Comparison of ENCODE assay signal across 8 cellular contexts in the genomic region with DNA sequence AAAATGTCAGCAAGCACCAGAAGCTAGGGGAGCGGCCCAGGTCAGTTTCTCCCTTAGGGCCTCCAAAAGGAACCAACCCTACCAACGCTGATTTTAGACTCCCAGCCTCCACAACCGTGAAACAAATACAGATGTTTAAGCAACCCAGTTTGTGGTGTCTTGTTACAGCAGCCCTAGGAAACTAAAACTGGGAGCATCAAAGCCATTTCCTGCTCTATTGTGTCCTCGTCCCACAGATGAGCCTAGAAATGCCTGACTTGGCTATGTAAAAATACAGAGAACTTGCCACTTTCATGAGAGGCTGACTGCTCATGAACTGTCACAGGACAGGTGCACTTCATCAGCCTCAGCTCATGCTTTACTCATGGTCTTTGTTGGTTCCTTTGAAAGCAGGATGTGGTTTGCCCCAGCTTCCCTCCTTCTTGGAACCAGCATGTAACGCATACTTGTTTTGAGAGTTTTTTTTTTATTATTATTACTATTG.
A peak's percentile ranks its signal among the peaks of the same experiment; 100 is the strongest.
DNase-seq lines count a peak whose midpoint lies in the region; ATAC-seq and TF ChIP-seq lines count a peak whose summit lies in the region.

No MANE protein-coding gene starts in this region.

- no TSS peak for BruUV-seq in Calu3 (replicated peaks; lab: Mats Ljungman, UMichigan)

- H3K4me3 Mint-ChIP-seq in endothelial cell (ENCODE audit: unreplicated experiment), result no peak overlapping the region
- H3K4me3 Mint-ChIP-seq in Calu3 (ENCODE audit: low read depth, unreplicated experiment), result no peak overlapping the region

- peak; percentile 88 for ATAC-seq in GM21515 (IDR thresholded peaks at IDR 0.05; ENCODE audit: unreplicated experiment)

- CTCF ChIA-PET in Calu3 (lab: Charles Lee), result no interaction called here

- intact Hi-C loops in Calu3 (cut with micrococcal nuclease; ENCODE audit: unreplicated experiment), result no loop called here

- H3K9me3 Mint-ChIP-seq in endothelial cell (ENCODE audit: unreplicated experiment) (no peaks in the 10 kb centered on the region), Calu3 (ENCODE audit: low read depth, unreplicated experiment) (no peaks in the 10 kb centered on the region)

- H3K36me3 Mint-ChIP-seq in endothelial cell (ENCODE audit: low read depth, unreplicated experiment) (no peaks in the 10 kb centered on the region), Calu3 (ENCODE audit: insufficient read depth, unreplicated experiment) (peaks cover 6% of the 10 kb centered on the region)

- peak overlapping the region; percentile 75 for H3K27ac Mint-ChIP-seq in endothelial cell (ENCODE audit: unreplicated experiment)
- H3K27ac Mint-ChIP-seq in Calu3 (ENCODE audit: unreplicated experiment), result no peak overlapping the region

- H3K27me3 Mint-ChIP-seq in endothelial cell (ENCODE audit: unreplicated experiment) (no peaks in the 10 kb centered on the region), Calu3 (ENCODE audit: unreplicated experiment) (no peaks in the 10 kb centered on the region)

- DNase-seq in EH (ENCODE audit: low read depth), result peak; percentile 85
- peak; percentile 100 for DNase-seq in Jurkat, Clone E6-1 (ENCODE audit: low read depth, low spot score)
- DNase-seq in activated CD4-positive, alpha-beta T cell treated with anti-CD3 and anti-CD28 coated beads for 1 hour, result peak; percentile 58
- DNase-seq in endothelial cell (ENCODE audit: low spot score), result no peak
- DNase-seq in stimulated activated CD4-positive, alpha-beta T cell treated with anti-CD3 and anti-CD28 coated beads, Interleukin-15, amount 100 ng/mL, for 1 hour (ENCODE audit: low read depth in 1 of 2, low spot score in 1 of 2), result peak; percentile 27 to 48
- no peak for DNase-seq in DMS 273 treated with DMSO at 0.1 percent for 48 hours (lab: John Stamatoyannopoulos, UW)
- DNase-seq in Calu3, result no peak

- TF ChIP-seq CTCF in endothelial cell (IDR thresholded peaks at IDR 0.05; ENCODE audit: unreplicated experiment), result no peak
- TF ChIP-seq CTCF in Calu3 (IDR thresholded peaks at IDR 0.05; ENCODE audit: unreplicated experiment), result no peak

- H3K4me1 Mint-ChIP-seq in endothelial cell (ENCODE audit: unreplicated experiment), result peaks cover 13% of the 10 kb centered on the region
- peaks cover 24% of the 10 kb centered on the region for H3K4me1 Mint-ChIP-seq in Calu3 (ENCODE audit: low read depth, unreplicated experiment)

- H3K4me3 ChIP-seq in Jurkat, Clone E6-1 (ENCODE audit: low read length), result no peak overlapping the region; the same call in 1 of the 2 replicates

Comparison
In these comparisons a context has a peak if more than half of its experiments do, and no peak if none do; other contexts are left out.
1. DNase-seq: peak in EH (single experiment), Jurkat, Clone E6-1 (single experiment), activated CD4-positive, alpha-beta T cell treated with anti-CD3 and anti-CD28 coated beads for 1 hour (single experiment) and stimulated activated CD4-positive, alpha-beta T cell treated with anti-CD3 and anti-CD28 coated beads, Interleukin-15, amount 100 ng/mL, for 1 hour (2 of 2); none in endothelial cell (single experiment), DMS 273 treated with DMSO at 0.1 percent for 48 hours (single experiment) and Calu3 (single experiment).